34 cellular contexts compared by ENCODE assay signal in the genomic region with DNA sequence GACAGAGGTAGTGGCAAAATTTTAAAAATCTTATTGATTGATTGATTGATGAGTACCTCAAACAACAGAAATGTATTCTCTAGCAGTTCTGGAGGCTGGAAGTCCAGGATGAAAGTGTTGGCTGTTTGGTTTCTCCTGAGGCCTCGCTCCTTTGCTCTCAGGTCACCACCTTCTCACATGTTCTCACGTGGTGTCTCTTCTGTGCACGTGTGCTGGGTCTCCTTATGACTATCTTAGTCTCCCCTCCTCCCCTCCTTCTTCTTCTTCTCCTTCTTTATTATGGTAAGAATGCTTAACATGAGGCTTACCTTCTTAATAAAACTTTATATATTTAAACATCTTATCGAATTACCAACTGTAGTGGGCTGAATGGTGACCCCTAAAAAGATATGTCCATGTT.
"Had no signal": no experiment of that assay in that cellular context is flagged by ENCODE, and none has a peak within 500 bp of the region (broad histone marks: within the 10 kb centered on the region; RNA-seq: fewer than 3 reads in every experiment).

No MANE protein-coding gene starts in this region.

- H3K4me1 ChIP-seq: adrenal gland, ascending aorta, breast epithelium had no signal

- H3K27me3 ChIP-seq: adrenal gland, ascending aorta, body of pancreas, brain microvascular endothelial cell, breast epithelium, cardiac muscle cell had no signal

- H3K36me3 ChIP-seq: adrenal gland, ascending aorta, brain microvascular endothelial cell, breast epithelium, cardiac muscle cell had no signal

- FAIRE-seq: astrocyte, bronchial epithelial cell had no signal

- DNase-seq: activated effector memory CD4-positive, alpha-beta T cell treated with anti-CD3 and anti-CD28 coated beads, Interleukin-2, amount 50 U/mL, for 16 hours; activated effector memory CD4-positive, alpha-beta T cell treated with Interleukin-2 at 50 U/mL for 16 hours; activated gamma-delta T cell; activated gamma-delta T cell treated with Interleukin-2 at 50 U/mL for 16 hours; activated naive CD4-positive, alpha-beta T cell; activated naive CD4-positive, alpha-beta T cell treated with anti-CD3 and anti-CD28 coated beads for 36 hours; activated naive CD4-positive, alpha-beta T cell treated with anti-CD3 and anti-CD28 coated beads, Interleukin-2, amount 10 ng/mL, durations not matched to agents 7 days and 5 days; activated naive CD4-positive, alpha-beta T cell treated with anti-CD3 and anti-CD28 coated beads, Interleukin-2, amount 50 U/mL, for 16 hours; activated naive CD4-positive, alpha-beta T cell treated with Interleukin-2 at 50 U/mL for 16 hours; activated naive CD8-positive, alpha-beta T cell treated with anti-CD3 and anti-CD28 coated beads for 36 hours; activated naive CD8-positive, alpha-beta T cell treated with anti-CD3 and anti-CD28 coated beads, Interleukin-2, amount 10 ng/mL, durations not matched to agents 7 days and 5 days; activated naive CD8-positive, alpha-beta T cell treated with anti-CD3 and anti-CD28 coated beads, Interleukin-2, amount 50 U/mL, for 24 hours; activated T-cell treated with anti-CD3 and anti-CD28 coated beads, Interleukin-2, amount 50 U/mL, for 1 hour; activated T-cell treated with anti-CD3 and anti-CD28 coated beads, Interleukin-2, amount 50 U/mL, for 24 hours; activated T-cell treated with anti-CD3 and anti-CD28 coated beads, Interleukin-2, amount 50 U/mL, for 4 hours; activated T-cell treated with anti-CD3 and anti-CD28 coated beads, Interleukin-2, amount 50 U/mL, for 48 hours; activated T-cell treated with anti-CD3 and anti-CD28 coated beads, Interleukin-2, amount 50 U/mL, for 72 hours; adrenal gland; amniotic stem cell; amygdala; anterior cingulate cortex; aorta; body of pancreas; brain microvascular endothelial cell; caudate nucleus; central memory CD4-positive, alpha-beta T cell; cerebellar nuclear complex had no signal

- H3K9me3 ChIP-seq: adrenal gland, ascending aorta, body of pancreas, breast epithelium had no signal

- H3K27ac ChIP-seq: adrenal gland, ascending aorta, body of pancreas, brain microvascular endothelial cell, breast epithelium, cardiac muscle cell had no signal

- H3K4me3 ChIP-seq: adrenal gland, ascending aorta, body of pancreas, breast epithelium, cardiac muscle cell had no signal

- ATAC-seq: activated naive CD4-positive, alpha-beta T cell treated with anti-CD3 and anti-CD28 coated beads, Interleukin-2, amount 50 U/mL, for 72 hours; activated naive CD8-positive, alpha-beta T cell treated with anti-CD3 and anti-CD28 coated beads, Interleukin-2, amount 50 U/mL, for 24 hours; activated T-cell treated with anti-CD3 and anti-CD28 coated beads, Interleukin-2, amount 50 U/mL, for 4 hours; activated T-cell treated with anti-CD3 and anti-CD28 coated beads, Interleukin-2, amount 50 U/mL, for 72 hours; activated T-helper 17 cell treated with anti-CD3 and anti-CD28 coated beads, Interleukin-2, amount 50 U/mL, for 72 hours; body of pancreas had no signal
